Comparison of ENCODE assay signal across 23 cellular contexts in the genomic region with DNA sequence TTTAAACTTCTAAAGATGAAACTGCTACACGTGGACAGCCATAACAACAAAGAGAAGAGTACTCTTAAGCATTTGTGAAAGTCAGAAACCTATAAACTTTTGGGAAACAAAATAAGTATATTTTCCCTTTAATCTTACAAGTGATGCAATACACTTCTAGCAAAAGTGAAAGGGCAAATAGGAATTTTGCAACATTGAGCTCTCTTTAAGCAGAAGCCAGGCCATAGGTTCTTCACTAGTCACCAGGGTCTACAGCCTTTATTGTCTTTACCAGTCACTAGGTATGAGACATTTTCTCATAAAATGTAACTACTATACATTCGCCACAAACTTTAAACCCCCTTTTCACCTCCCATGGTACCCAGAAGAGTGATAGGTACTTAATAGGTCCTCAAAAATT. TPM values are rescaled to one million over a fixed set of nuclear protein-coding genes. Genes with fewer than 3 reads are reported as not detected.
A peak's percentile ranks its signal among the peaks of the same experiment; 100 is the strongest.
DNase-seq lines count a peak whose midpoint lies in the region; ATAC-seq and TF ChIP-seq lines count a peak whose summit lies in the region.
"Had no signal": no experiment of that assay in that cellular context is flagged by ENCODE, and none has a peak within 500 bp of the region (broad histone marks: within the 10 kb centered on the region; RNA-seq: fewer than 3 reads in every experiment).

No MANE protein-coding gene starts in this region.

- no peaks in the 10 kb centered on the region for H3K9me3 ChIP-seq in mucosa of descending colon
- H3K9me3 ChIP-seq: A549, gastrocnemius medialis, pancreas, right lobe of liver had no signal

- H3K4me3 ChIP-seq in AG10803 (ENCODE audit: low read length) (no peak overlapping the region), NB4 (ENCODE audit: low read depth, low read length) (no peak overlapping the region), foreskin fibroblast (ENCODE audit: low read depth in 1 of 2, low read length in 2 of 2) (no peak overlapping the region), mucosa of descending colon (no peak overlapping the region)
- H3K4me3 ChIP-seq: A549, gastrocnemius medialis, pancreas, right lobe of liver had no signal

- intact Hi-C loops in mucosa of descending colon (cut with DNase I, micrococcal nuclease), result no loop called here

- H3K4me1 ChIP-seq in mucosa of descending colon (ENCODE audit: low read depth), result no peaks in the 10 kb centered on the region
- H3K4me1 ChIP-seq: gastrocnemius medialis, pancreas, right lobe of liver had no signal

- no peak for TF ChIP-seq POLR2A in NB4 (IDR thresholded peaks at IDR 0.05; ENCODE audit: extremely low read depth, insufficient read length)

- no peaks in the 10 kb centered on the region for H3K36me3 ChIP-seq in mucosa of descending colon (ENCODE audit: low read depth)
- H3K36me3 ChIP-seq: gastrocnemius medialis, pancreas, right lobe of liver had no signal

- no peak for ATAC-seq in mucosa of descending colon
- ATAC-seq: gastrocnemius medialis; natural killer cell; stimulated activated effector memory CD8-positive, alpha-beta T cell treated with anti-CD3 and anti-CD28 coated beads, Interleukin-12 subunit alpha, Interleukin-12 subunit beta, amount 100 ng/mL, for 72 hours had no signal

- DNase-seq in AG10803 (ENCODE audit: low read depth) (peak; percentile 21), NB4 (ENCODE audit: low read depth) (peak; percentile 7), amniotic epithelial cell (ENCODE audit: low read depth) (peak; percentile 78), foreskin fibroblast (peak; percentile 43 to 70), HPDE6-E6E7 (ENCODE audit: extremely low spot score) (no peak), iPS-NIHi7 (ENCODE audit: extremely low spot score) (no peak), SHP77 treated with DMSO at 0.1 percent for 48 hours (lab: John Stamatoyannopoulos, UW) (no peak), mucosa of descending colon (no peak)
- DNase-seq: activated CD4-positive, alpha-beta T cell treated with anti-CD3 and anti-CD28 coated beads, Interleukin-2, amount 10 ng/mL, durations not matched to agents 24 days and 14 days; CD4-positive, CD25-positive, alpha-beta regulatory T cell; gastrocnemius medialis; kidney; natural killer cell; NCI-H1092 treated with DMSO at 0.1 percent for 48 hours; NCI-H2081; NCI-H446 treated with DMSO at 0.1 percent for 48 hours; NK-92 treated with Interleukin-12 subunit alpha and Interleukin-12 subunit beta, amount 100 ng/mL, for 24 hours; pancreas; right lobe of liver; Right ventricle myocardium superior; T-helper 1 cell had no signal

- TF ChIP-seq CTCF in AG10803 (conservative IDR thresholded peaks at IDR 0.05; ENCODE audit: low read length), result no peak
- TF ChIP-seq CTCF in NB4 (IDR thresholded peaks at IDR 0.05; ENCODE audit: low read depth, low read length), result no peak
- no peak for TF ChIP-seq CTCF in foreskin fibroblast (IDR thresholded peaks at IDR 0.05; ENCODE audit: low read depth, low read length)
- TF ChIP-seq CTCF in mucosa of descending colon (IDR thresholded peaks at IDR 0.05), result no peak

RNA-seq across cellular contexts. Expression of a gene that starts 37.5 kb away (rescaled TPM):
- total RNA-seq in mucosa of descending colon, result under 1 TPM in 1 of 3 donors, not detected in 2; 0.82 TPM
- total RNA-seq: activated CD4-positive, alpha-beta T cell treated with anti-CD3 and anti-CD28 coated beads, Interleukin-2, amount 10 ng/mL, durations not matched to agents 24 days and 14 days; CD4-positive, CD25-positive, alpha-beta regulatory T cell; gastrocnemius medialis; kidney; natural killer cell; right lobe of liver had no signal

Comparison
In these comparisons a context has a peak if more than half of its experiments do, and no peak if none do; other contexts are left out.
1. DNase-seq: peak in AG10803 (single experiment), NB4 (single experiment), amniotic epithelial cell (single experiment) and foreskin fibroblast (2 of 2); none in HPDE6-E6E7 (single experiment), iPS-NIHi7 (single experiment), SHP77 treated with DMSO at 0.1 percent for 48 hours (single experiment) and mucosa of descending colon (0 of 3).